Comparison of ENCODE assay signal across 1 cellular context in the genomic region with DNA sequence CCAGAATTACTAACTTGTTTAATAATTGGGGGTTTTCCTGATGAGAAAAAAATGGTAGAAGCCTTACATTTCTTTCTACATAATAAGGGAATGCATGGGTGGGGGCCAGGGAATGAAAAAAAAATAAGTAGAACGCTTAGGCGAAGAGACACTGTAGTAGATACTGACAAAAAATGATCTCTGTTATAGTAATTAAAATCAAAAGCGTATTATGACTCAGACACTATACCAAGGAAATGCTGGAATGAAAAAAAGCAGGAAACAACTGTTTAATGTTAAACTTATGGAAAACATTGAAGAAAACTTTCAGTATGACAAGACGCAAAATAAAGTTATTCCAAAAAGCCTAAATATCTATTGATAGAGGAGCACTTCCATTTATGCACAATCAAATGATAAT.
TF ChIP-seq lines count a peak whose summit lies in the region.

No MANE protein-coding gene starts in this region.

TF ChIP-seq in HepG2, 621 proteins besides CTCF, POLR2A, EP300 and RAD21:
- TF ChIP-seq DDIT3 (CRISPR knock-in tag; IDR thresholded peaks at IDR 0.05) (no peak), ZNF10 (CRISPR knock-in tag; IDR thresholded peaks at IDR 0.05; ENCODE audit: borderline replicate concordance, low read depth) (no peak), ZNF234 (CRISPR knock-in tag; conservative IDR thresholded peaks at IDR 0.05) (no peak), RBM22 (optimal IDR thresholded peaks at IDR 0.05; ENCODE audit: low read length) (peak; percentile 26), PPARG (CRISPR knock-in tag; conservative IDR thresholded peaks at IDR 0.05) (no peak), ZNF33A (CRISPR knock-in tag; IDR thresholded peaks at IDR 0.05; ENCODE audit: borderline replicate concordance) (no peak), ARNT2 (CRISPR knock-in tag; IDR thresholded peaks at IDR 0.05; ENCODE audit: low read depth) (no peak)
- TF ChIP-seq, protein P1, sequence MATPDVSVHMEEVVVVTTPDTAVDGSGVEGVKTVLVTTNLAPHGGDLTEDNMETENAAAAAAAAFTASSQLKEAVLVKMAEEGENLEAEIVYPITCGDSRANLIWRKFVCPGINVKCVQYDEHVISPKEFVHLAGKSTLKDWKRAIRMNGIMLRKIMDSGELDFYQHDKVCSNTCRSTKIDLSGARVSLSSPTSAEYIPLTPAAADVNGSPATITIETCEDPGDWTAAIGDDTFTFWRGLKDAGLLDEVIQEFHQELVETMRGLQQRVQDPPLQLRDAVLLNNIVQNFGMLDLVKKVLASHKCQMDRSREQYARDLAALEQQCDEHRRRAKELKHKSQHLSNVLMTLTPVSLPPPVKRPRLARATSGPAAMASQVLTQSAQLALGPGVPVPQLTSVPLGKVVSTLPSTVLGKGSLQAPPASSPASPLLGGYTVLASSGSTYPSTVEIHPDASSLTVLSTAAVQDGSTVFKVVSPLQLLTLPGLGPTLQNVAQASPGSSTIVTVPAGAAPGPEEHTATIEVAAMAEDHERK (CRISPR knock-in tag; IDR thresholded peaks at IDR 0.05; ENCODE audit: low read depth), result no peak
